13 cellular contexts compared by ENCODE assay signal in the genomic region with DNA sequence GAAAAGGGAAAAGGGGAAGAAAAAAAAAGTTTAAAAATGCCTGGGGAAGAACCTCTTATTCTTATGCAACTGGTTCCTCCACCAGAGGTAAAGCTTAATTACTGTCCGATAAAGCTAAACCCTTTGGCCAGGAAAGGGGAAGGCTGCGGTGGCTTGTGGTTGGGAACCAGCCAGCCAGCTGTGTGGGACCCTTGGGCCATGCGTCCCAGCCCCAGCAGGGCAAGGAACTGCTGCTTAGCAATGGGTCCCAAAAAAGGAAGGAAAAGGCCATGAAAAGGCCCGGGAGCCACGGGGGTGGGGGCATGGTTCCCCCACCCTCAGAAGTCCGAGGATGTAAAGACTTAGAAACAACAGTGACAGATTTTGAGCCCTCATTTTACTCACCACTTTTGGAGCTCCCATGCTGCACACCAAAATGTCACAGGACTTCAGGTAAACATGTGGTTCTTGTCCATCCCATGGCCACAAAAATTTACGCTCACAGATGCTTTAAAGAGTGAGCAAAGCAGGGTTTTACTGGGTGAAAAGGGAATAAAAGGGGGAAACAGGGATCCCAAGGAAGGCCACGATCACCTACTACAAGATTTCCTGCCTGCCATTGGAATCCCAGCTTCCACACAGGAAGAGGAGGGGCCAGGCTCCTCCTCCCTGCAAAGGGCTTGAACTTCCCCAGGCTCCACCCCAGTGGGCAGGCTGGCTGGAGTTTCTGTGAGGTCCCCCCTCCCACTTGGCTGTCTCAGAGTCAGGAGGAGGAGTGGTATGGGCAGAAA.
DNase-seq lines count a peak whose midpoint lies in the region; ATAC-seq and TF ChIP-seq lines count a peak whose summit lies in the region.
"Had no signal": no experiment of that assay in that cellular context is flagged by ENCODE, and none has a peak within 500 bp of the region (broad histone marks: within the 10 kb centered on the region; RNA-seq: fewer than 3 reads in every experiment).

No MANE protein-coding gene starts in this region.

- H3K4me1 ChIP-seq in tibial nerve = peaks cover 0 to 3% (median 0%) of the 10 kb centered on the region in 4 donors

- TF ChIP-seq POLR2A in tibial nerve (IDR thresholded peaks at IDR 0.05) = no peak

- H3K27me3 ChIP-seq in tibial nerve = no peaks in the 10 kb centered on the region

- peaks cover 0 to 8% (median 0%) of the 10 kb centered on the region in 4 donors for H3K9me3 ChIP-seq in tibial nerve

- POLR2A ChIA-PET in activated CD4-positive, alpha-beta memory T cell treated with anti-CD3 and anti-CD28 coated beads, Interleukin-2, amount 10 ng/mL, durations not matched to agents 7 days and 5 days (lab: Charles Lee) = no interaction called here

- H3K36me3 ChIP-seq in tibial nerve = peaks cover 0 to 3% (median 0%) of the 10 kb centered on the region in 3 donors

- CTCF ChIA-PET in activated CD4-positive, alpha-beta memory T cell treated with anti-CD3 and anti-CD28 coated beads, Interleukin-2, amount 10 ng/mL, durations not matched to agents 7 days and 5 days (lab: Charles Lee) = no interaction called here

- no peak for TF ChIP-seq CTCF in tibial nerve (IDR thresholded peaks at IDR 0.05)

- no peaks in the 10 kb centered on the region for H3K27me3 Mint-ChIP-seq in dendritic cell treated with granulocyte-macrophage colony-stimulating factor and Interleukin-4, amounts not matched to agents 40 ng/mL and 50 ng/mL, for 4 days
- no peaks in the 10 kb centered on the region for H3K27me3 Mint-ChIP-seq in activated CD4-positive, alpha-beta memory T cell treated with anti-CD3 and anti-CD28 coated beads, Interleukin-2, amount 10 ng/mL, durations not matched to agents 7 days and 5 days
- H3K27me3 Mint-ChIP-seq: naive B cell had no signal

- TF ChIP-seq EP300 in tibial nerve (IDR thresholded peaks at IDR 0.05) = no peak

- peak overlapping the region in 3 of 4 donors; percentile 8 to 58 (median 49) for H3K27ac ChIP-seq in tibial nerve
- H3K27ac ChIP-seq: 22Rv1 had no signal

- H3K4me1 Mint-ChIP-seq in dendritic cell treated with granulocyte-macrophage colony-stimulating factor and Interleukin-4, amounts not matched to agents 40 ng/mL and 50 ng/mL, for 4 days (ENCODE audit: low read depth) = peaks cover 8% of the 10 kb centered on the region
- no peaks in the 10 kb centered on the region for H3K4me1 Mint-ChIP-seq in activated CD4-positive, alpha-beta memory T cell treated with anti-CD3 and anti-CD28 coated beads, Interleukin-2, amount 10 ng/mL, durations not matched to agents 7 days and 5 days
- H3K4me1 Mint-ChIP-seq: naive B cell; stimulated activated effector memory CD8-positive, alpha-beta T cell treated with anti-CD3 and anti-CD28 coated beads, Interleukin-12 subunit alpha, Interleukin-12 subunit beta, amount 100 ng/mL, for 72 hours had no signal

- no peak overlapping the region for H3K27ac Mint-ChIP-seq in dendritic cell treated with granulocyte-macrophage colony-stimulating factor and Interleukin-4, amounts not matched to agents 40 ng/mL and 50 ng/mL, for 4 days
- no peak overlapping the region for H3K27ac Mint-ChIP-seq in activated CD4-positive, alpha-beta memory T cell treated with anti-CD3 and anti-CD28 coated beads, Interleukin-2, amount 10 ng/mL, durations not matched to agents 7 days and 5 days
- H3K27ac Mint-ChIP-seq: naive B cell; stimulated activated effector memory CD8-positive, alpha-beta T cell treated with anti-CD3 and anti-CD28 coated beads, Interleukin-12 subunit alpha, Interleukin-12 subunit beta, amount 100 ng/mL, for 72 hours had no signal

- H3K4me3 ChIP-seq in tibial nerve = peak overlapping the region in 1 of 4 donors; percentile 41

- 81 to 82% methylated on average over 8 of the region's 8 CpGs for WGBS in tibial nerve, 2 donors

- H3K36me3 Mint-ChIP-seq in dendritic cell treated with granulocyte-macrophage colony-stimulating factor and Interleukin-4, amounts not matched to agents 40 ng/mL and 50 ng/mL, for 4 days (ENCODE audit: low read depth) = no peaks in the 10 kb centered on the region
- no peaks in the 10 kb centered on the region for H3K36me3 Mint-ChIP-seq in activated CD4-positive, alpha-beta memory T cell treated with anti-CD3 and anti-CD28 coated beads, Interleukin-2, amount 10 ng/mL, durations not matched to agents 7 days and 5 days (ENCODE audit: low read depth)
- H3K36me3 Mint-ChIP-seq: naive B cell; stimulated activated effector memory CD8-positive, alpha-beta T cell treated with anti-CD3 and anti-CD28 coated beads, Interleukin-12 subunit alpha, Interleukin-12 subunit beta, amount 100 ng/mL, for 72 hours had no signal

- peak; percentile 57 to 61 for DNase-seq in SHP77 (lab: John Stamatoyannopoulos, UW)
- no peak for DNase-seq in SHP77 treated with DMSO at 0.1 percent for 48 hours (lab: John Stamatoyannopoulos, UW)
- DNase-seq in NOMO-1 treated with dmso at 0.1 percent for 144 hours (lab: John Stamatoyannopoulos, UW; ENCODE audit: unreplicated experiment) = peak; percentile 57
- no peak for DNase-seq in tibial nerve (ENCODE audit: low spot score in 2 of 2)
- DNase-seq in activated CD4-positive, alpha-beta memory T cell treated with anti-CD3 and anti-CD28 coated beads, Interleukin-2, amount 10 ng/mL, durations not matched to agents 7 days and 5 days = no peak
- no peak for DNase-seq in NCI-H2227 treated with DMSO at 0.1 percent for 48 hours (lab: John Stamatoyannopoulos, UW)
- DNase-seq: naive B cell, NCI-H2029, T-helper 2 cell had no signal

- intact Hi-C loops in dendritic cell treated with granulocyte-macrophage colony-stimulating factor and Interleukin-4, amounts not matched to agents 40 ng/mL and 50 ng/mL, for 4 days (cut with micrococcal nuclease) = no loop called here

- H3K4me3 Mint-ChIP-seq in dendritic cell treated with granulocyte-macrophage colony-stimulating factor and Interleukin-4, amounts not matched to agents 40 ng/mL and 50 ng/mL, for 4 days = peak overlapping the region; percentile 4
- H3K4me3 Mint-ChIP-seq in activated CD4-positive, alpha-beta memory T cell treated with anti-CD3 and anti-CD28 coated beads, Interleukin-2, amount 10 ng/mL, durations not matched to agents 7 days and 5 days = no peak overlapping the region
- H3K4me3 Mint-ChIP-seq: stimulated activated effector memory CD8-positive, alpha-beta T cell treated with anti-CD3 and anti-CD28 coated beads, Interleukin-12 subunit alpha, Interleukin-12 subunit beta, amount 100 ng/mL, for 72 hours had no signal

- H3K9me3 Mint-ChIP-seq in dendritic cell treated with granulocyte-macrophage colony-stimulating factor and Interleukin-4, amounts not matched to agents 40 ng/mL and 50 ng/mL, for 4 days = peaks cover 40% of the 10 kb centered on the region
- peaks cover 8% of the 10 kb centered on the region for H3K9me3 Mint-ChIP-seq in activated CD4-positive, alpha-beta memory T cell treated with anti-CD3 and anti-CD28 coated beads, Interleukin-2, amount 10 ng/mL, durations not matched to agents 7 days and 5 days
- H3K9me3 Mint-ChIP-seq: stimulated activated effector memory CD8-positive, alpha-beta T cell treated with anti-CD3 and anti-CD28 coated beads, Interleukin-12 subunit alpha, Interleukin-12 subunit beta, amount 100 ng/mL, for 72 hours had no signal

- no peak for ATAC-seq in HG02885 (IDR thresholded peaks at IDR 0.05; ENCODE audit: poor library complexity, unreplicated experiment)
- ATAC-seq: stimulated activated effector memory CD8-positive, alpha-beta T cell treated with anti-CD3 and anti-CD28 coated beads, Interleukin-12 subunit alpha, Interleukin-12 subunit beta, amount 100 ng/mL, for 72 hours had no signal

Comparison
In these comparisons a context has a peak if more than half of its experiments do, and no peak if none do; other contexts are left out.
1. DNase-seq: peak in SHP77 (2 of 2) and NOMO-1 treated with dmso at 0.1 percent for 144 hours (single experiment); none in SHP77 treated with DMSO at 0.1 percent for 48 hours (single experiment), tibial nerve (0 of 2), activated CD4-positive, alpha-beta memory T cell treated with anti-CD3 and anti-CD28 coated beads, Interleukin-2, amount 10 ng/mL, durations not matched to agents 7 days and 5 days (single experiment) and NCI-H2227 treated with DMSO at 0.1 percent for 48 hours (single experiment).